Comparison of ENCODE assay signal across 8 cellular contexts in the genomic region with DNA sequence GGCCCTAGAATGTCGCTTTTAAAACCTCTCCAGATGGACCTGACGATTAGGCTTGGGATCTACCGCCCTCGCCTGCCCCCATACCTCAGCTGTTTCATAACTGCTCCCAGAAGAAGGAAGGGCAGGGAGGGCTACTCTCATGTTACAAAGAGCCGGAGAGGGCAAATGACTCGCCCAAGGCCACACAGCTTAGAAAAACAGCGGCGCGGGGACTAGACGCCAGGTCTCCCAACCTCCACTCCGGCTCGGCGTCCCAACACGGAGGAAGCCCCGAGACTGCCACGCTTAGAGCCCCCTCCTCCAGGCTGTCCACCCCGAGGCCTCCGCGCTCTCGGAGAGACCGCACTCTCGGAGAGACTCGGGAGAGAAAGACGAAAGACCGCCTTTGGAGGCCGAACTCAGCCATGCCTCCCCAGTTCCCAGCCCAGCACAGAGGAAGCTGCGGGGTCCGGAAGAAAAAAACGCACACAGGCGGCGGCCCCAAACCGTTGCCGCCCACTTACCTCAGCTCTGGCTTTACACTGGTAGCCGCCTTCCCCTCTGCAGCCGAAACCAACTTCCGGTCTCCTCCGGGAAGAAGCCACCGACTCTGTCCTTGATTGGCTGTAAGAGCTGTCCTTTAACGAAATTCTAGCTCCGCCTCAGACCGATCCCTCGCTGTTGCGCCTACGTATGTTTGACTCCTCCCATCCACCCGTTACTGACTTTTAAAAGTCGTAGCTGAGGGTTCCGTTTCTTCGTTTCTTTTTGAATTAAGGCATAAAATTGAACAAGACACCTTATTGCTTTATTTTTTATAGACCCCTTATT. TPM values are rescaled to one million over a fixed set of nuclear protein-coding genes. Genes with fewer than 3 reads are reported as not detected.
DNase-seq lines count a peak whose midpoint lies in the region; ATAC-seq and TF ChIP-seq lines count a peak whose summit lies in the region.

A gene with protein sequence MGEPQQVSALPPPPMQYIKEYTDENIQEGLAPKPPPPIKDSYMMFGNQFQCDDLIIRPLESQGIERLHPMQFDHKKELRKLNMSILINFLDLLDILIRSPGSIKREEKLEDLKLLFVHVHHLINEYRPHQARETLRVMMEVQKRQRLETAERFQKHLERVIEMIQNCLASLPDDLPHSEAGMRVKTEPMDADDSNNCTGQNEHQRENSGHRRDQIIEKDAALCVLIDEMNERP (minus strand): TSS at position 549 of the 810 bp plus-strand sequence. CDS start 3,434 bp downstream, outside the sequence.

- H3K27ac Mint-ChIP-seq in effector memory CD8-positive, alpha-beta T cell: peak within 1 kb of the TSS; percentile 98
- H3K27ac Mint-ChIP-seq in memory B cell: peak within 1 kb of the TSS; percentile 95

- H3K4me3 Mint-ChIP-seq in effector memory CD8-positive, alpha-beta T cell: peak within 1 kb of the TSS; percentile 96 to 97
- peak within 1 kb of the TSS; percentile 96 for H3K4me3 Mint-ChIP-seq in memory B cell

- peak; percentile 96 for ATAC-seq in effector memory CD8-positive, alpha-beta T cell (replicated peaks)
- ATAC-seq in memory B cell (ENCODE audit: low read depth): peak; percentile 96

- no peak for TF ChIP-seq CTCF in GM20000 (IDR thresholded peaks at IDR 0.05; ENCODE audit: extremely low read depth, missing control alignments)

- H3K27me3 Mint-ChIP-seq in effector memory CD8-positive, alpha-beta T cell: no peaks in the 10 kb centered on the region
- H3K27me3 Mint-ChIP-seq in memory B cell: no peaks in the 10 kb centered on the region

- POLR2A ChIA-PET in activated CD8-positive, alpha-beta memory T cell treated with anti-CD3 and anti-CD28 coated beads for 36 hours (lab: Charles Lee): interaction anchor here (0.6 to 2.4 kb wide), 18 partner anchors 30 to 588 kb away, joined by 3 to 16 read pairs (median 4); partner anchors contain the start of gene ITK

- DNase-seq in CMK (ENCODE audit: low read depth): peak; percentile 92
- DNase-seq in GM20000 (ENCODE audit: low spot score): peak; percentile 92
- peak; percentile 98 for DNase-seq in HT-29 (ENCODE audit: low spot score)
- DNase-seq in NOMO-1 (lab: John Stamatoyannopoulos, UW; ENCODE audit: unreplicated experiment in 2 of 2): peak; percentile 98 to 99
- DNase-seq in effector memory CD8-positive, alpha-beta T cell: peak; percentile 91 to 92 (median 91)
- peak; percentile 75 to 94 for DNase-seq in memory B cell (ENCODE audit: low spot score in 2 of 2)
- peak; percentile 75 for DNase-seq in stimulated activated CD8-positive, alpha-beta memory T cell treated with anti-CD3 and anti-CD28 coated beads, Interleukin-12 subunit alpha, Interleukin-12 subunit beta, amount 100 ng/mL, for 24 hours (ENCODE audit: extremely low read depth)

- H3K36me3 Mint-ChIP-seq in effector memory CD8-positive, alpha-beta T cell (ENCODE audit: insufficient read depth): peaks cover 30% of the 10 kb centered on the region
- peaks cover 14% of the 10 kb centered on the region for H3K36me3 Mint-ChIP-seq in memory B cell

- peaks cover 28 to 29% of the 10 kb centered on the region in 2 donors for H3K4me1 Mint-ChIP-seq in effector memory CD8-positive, alpha-beta T cell (ENCODE audit: low read depth in 2 of 2)
- H3K4me1 Mint-ChIP-seq in memory B cell: peaks cover 21% of the 10 kb centered on the region

- H3K9me3 Mint-ChIP-seq in effector memory CD8-positive, alpha-beta T cell: no peaks in the 10 kb centered on the region
- no peaks in the 10 kb centered on the region for H3K9me3 Mint-ChIP-seq in memory B cell

- CTCF ChIA-PET in activated CD8-positive, alpha-beta memory T cell treated with anti-CD3 and anti-CD28 coated beads for 36 hours (lab: Charles Lee): interaction anchor here (0.8 to 1.7 kb wide), 10 partner anchors 10 to 209 kb away, joined by 3 to 7 read pairs (median 3); no protein-coding TSS in a partner anchor

RNA-seq across cellular contexts. Expression of the gene that starts here (rescaled TPM):
- total RNA-seq in HT-29 (2014; rRNA removed; shearing (Covaris generic)): 3.6 and 4.5 TPM in 2 replicates
- total RNA-seq in activated CD8-positive, alpha-beta memory T cell treated with anti-CD3 and anti-CD28 coated beads for 36 hours: 10 to 100 TPM; 12.2 to 12.6 TPM

Comparison
In these comparisons a context has a peak if more than half of its experiments do, and no peak if none do; other contexts are left out.
1. Peak in every context shown above with its lines: DNase-seq and ATAC-seq.